ENCODE assay signal across 21 cellular contexts in the genomic region with DNA sequence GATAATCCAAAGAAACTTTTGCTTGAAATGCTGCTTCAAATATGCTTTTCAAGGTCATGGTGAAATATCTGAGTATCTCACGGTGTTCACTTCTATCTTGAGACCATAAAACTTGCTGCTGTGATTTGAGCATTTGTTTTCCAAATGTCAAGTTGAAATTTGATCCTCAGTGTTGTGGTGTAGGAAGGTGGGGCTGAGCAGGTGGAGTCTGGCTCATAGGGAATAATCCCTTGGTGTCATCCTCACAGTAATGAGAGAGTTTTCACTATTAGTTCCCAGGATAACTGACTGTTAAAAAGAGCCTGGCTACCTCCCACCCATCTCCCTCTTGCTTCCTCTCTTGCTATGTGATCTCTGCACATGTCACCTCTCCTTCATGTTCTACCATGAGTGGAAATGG.
"Had no signal": no experiment of that assay in that cellular context is flagged by ENCODE, and none has a peak within 500 bp of the region (broad histone marks: within the 10 kb centered on the region; RNA-seq: fewer than 3 reads in every experiment).

No MANE protein-coding gene starts in this region.

- H3K36me3 Mint-ChIP-seq: activated naive CD8-positive, alpha-beta T cell treated with anti-CD3 and anti-CD28 coated beads for 36 hours had no signal

- H3K4me1 Mint-ChIP-seq: activated naive CD8-positive, alpha-beta T cell treated with anti-CD3 and anti-CD28 coated beads for 36 hours had no signal

- H3K9me3 Mint-ChIP-seq: activated T-helper 1 cell treated with anti-CD3 and anti-CD28 coated beads, Interleukin-12 subunit alpha, Interleukin-12 subunit beta, Interleukin-2, Interleukin-4 antibody, amounts not matched to agents 30 ng/mL and 10 ng/mL and 1 ng/mL, durations not matched to agents 14 hours and 24 hours and 36 hours; nephron had no signal

- H3K4me3 Mint-ChIP-seq: activated naive CD4-positive, alpha-beta T cell treated with anti-CD3 and anti-CD28 coated beads for 36 hours; activated naive CD8-positive, alpha-beta T cell treated with anti-CD3 and anti-CD28 coated beads for 36 hours; activated T-helper 1 cell treated with anti-CD3 and anti-CD28 coated beads, Interleukin-12 subunit alpha, Interleukin-12 subunit beta, Interleukin-2, Interleukin-4 antibody, amounts not matched to agents 30 ng/mL and 10 ng/mL and 1 ng/mL, durations not matched to agents 14 hours and 24 hours and 36 hours; nephron had no signal

- DNase-seq: activated CD4-positive, alpha-beta T cell treated with anti-CD3 and anti-CD28 coated beads for 48 hours; activated CD4-positive, alpha-beta T cell treated with anti-CD3 and anti-CD28 coated beads, Interleukin-2, amount 50 U/mL, for 48 hours; activated CD8-positive, alpha-beta memory T cell treated with anti-CD3 and anti-CD28 coated beads for 24 hours; activated effector memory CD4-positive, alpha-beta T cell treated with anti-CD3 and anti-CD28 coated beads, Interleukin-2, amount 50 U/mL, for 16 hours; activated naive CD4-positive, alpha-beta T cell treated with anti-CD3 and anti-CD28 coated beads for 36 hours; activated naive CD8-positive, alpha-beta T cell treated with anti-CD3 and anti-CD28 coated beads for 36 hours; adrenal gland; aorta; body of pancreas; effector CD8-positive, alpha-beta T cell; gastrocnemius medialis; glutamatergic neuron; left ventricle myocardium superior; mucosa of descending colon; posterior cingulate gyrus; right cardiac atrium; spleen; stimulated activated naive CD4-positive, alpha-beta T cell treated with Interleukin-2 at 50 U/mL for 16 hours had no signal

- H3K27me3 Mint-ChIP-seq: activated naive CD8-positive, alpha-beta T cell treated with anti-CD3 and anti-CD28 coated beads for 36 hours had no signal

- ATAC-seq: activated CD4-positive, CD25-positive, alpha-beta regulatory T cell treated with anti-CD3 and anti-CD28 coated beads, Interleukin-2, amount 50 U/mL, for 24 hours; body of pancreas; gastrocnemius medialis; left ventricle myocardium superior; mucosa of descending colon; right cardiac atrium had no signal
